Comparison of ENCODE assay signal across 13 cellular contexts in genomic region chr2:223860809-223861738, GRCh38. TPM values are rescaled to one million over a fixed set of nuclear protein-coding genes. Genes with fewer than 3 reads are reported as not detected.
DNase-seq lines count a peak whose midpoint lies in the region; ATAC-seq and TF ChIP-seq lines count a peak whose summit lies in the region.
"Had no signal": no experiment of that assay in that cellular context is flagged by ENCODE, and none has a peak within 500 bp of the region (broad histone marks: within the 10 kb centered on the region; RNA-seq: fewer than 3 reads in every experiment).

No MANE protein-coding gene starts in this region.

- no peak for ATAC-seq in HG03039 (IDR thresholded peaks at IDR 0.05; ENCODE audit: unreplicated experiment)
- ATAC-seq: Right ventricle myocardium inferior had no signal

- in situ Hi-C loops in Caki2 (cut with HindIII; ENCODE audit: low pct_unique_long_range_greater_than_20kb, low sequenced_read_pairs): no loop called here

- H3K79me2 ChIP-seq in PC-9 (ENCODE audit: low read depth): no peaks in the 10 kb centered on the region

- peak; percentile 67 for TF ChIP-seq CTCF in PC-9 (conservative IDR thresholded peaks at IDR 0.05)
- TF ChIP-seq CTCF in epithelial cell of esophagus (IDR thresholded peaks at IDR 0.05; ENCODE audit: insufficient read depth, low read depth, low read length, missing control alignments): no peak

- intact Hi-C loops in PC-9 (cut with micrococcal nuclease; ENCODE audit: unreplicated experiment): loop anchor here (1.0 to 10.0 kb wide), 11 partner anchors 15 to 888 kb away; partner anchors contain the start of genes AP1S3 and MRPL44

- H3F3A ChIP-seq in PC-9 (ENCODE audit: insufficient read depth, low read depth): peaks cover 38% of the 10 kb centered on the region

- no peak overlapping the region; the same call in 1 of the 2 replicates for H3K4me3 ChIP-seq in PC-9
- H3K4me3 ChIP-seq in epithelial cell of esophagus (ENCODE audit: low read length): no peak overlapping the region
- H3K4me3 ChIP-seq in mucosa of stomach (ENCODE audit: low read length): peak overlapping the region; percentile 10
- H3K4me3 ChIP-seq: coronary artery, thoracic aorta had no signal

- H4K20me1 ChIP-seq in PC-9 (ENCODE audit: insufficient read depth): no peaks in the 10 kb centered on the region

- POLR2A ChIA-PET in PC-9 (lab: Charles Lee; ENCODE audit: unreplicated experiment): interaction anchor here (0.5 to 0.9 kb wide), 11 partner anchors 14 to 1876 kb away, joined by 3 to 9 read pairs (median 4); no protein-coding TSS in a partner anchor

- no peak overlapping the region for H2AFZ ChIP-seq in PC-9

- H3K9me3 ChIP-seq in PC-9 (ENCODE audit: insufficient read depth, low read depth): no peaks in the 10 kb centered on the region
- H3K9me3 ChIP-seq in mucosa of stomach (ENCODE audit: control insufficient read depth, low read length): no peaks in the 10 kb centered on the region
- H3K9me3 ChIP-seq: thoracic aorta had no signal

- no peaks in the 10 kb centered on the region for H3K9me2 ChIP-seq in PC-9 (ENCODE audit: insufficient read depth)

- peak overlapping the region; percentile 52 for H3K4me2 ChIP-seq in PC-9

- H3K4me1 ChIP-seq in PC-9 (replicated peaks; ENCODE audit: insufficient read depth): peaks cover 51% of the 10 kb centered on the region
- H3K4me1 ChIP-seq in mucosa of stomach (ENCODE audit: control insufficient read depth, insufficient read depth, low read length): peaks cover 42% of the 10 kb centered on the region

- H3K27me3 ChIP-seq in PC-9 (ENCODE audit: insufficient read depth, low read depth): no peaks in the 10 kb centered on the region
- H3K27me3 ChIP-seq in mucosa of stomach (ENCODE audit: control insufficient read depth, insufficient read depth, low read length): no peaks in the 10 kb centered on the region

- H3K27ac ChIP-seq in PC-9: peak overlapping the region; percentile 85
- H3K27ac ChIP-seq: coronary artery, thoracic aorta had no signal

- CTCF ChIA-PET in PC-9 (lab: Charles Lee): interaction anchor here (0.5 to 1.2 kb wide), 8 partner anchors 13 to 915 kb away, joined by 3 to 9 read pairs (median 3); no protein-coding TSS in a partner anchor

- BruUV-seq in PC-9 (replicated peaks; lab: Mats Ljungman, UMichigan): TSS peak; percentile 37

- H3K9ac ChIP-seq in mucosa of stomach (ENCODE audit: low read length): peak overlapping the region; percentile 47

- H3K36me3 ChIP-seq in PC-9 (ENCODE audit: low read depth) (no peaks in the 10 kb centered on the region), mucosa of stomach (ENCODE audit: control insufficient read depth, insufficient read depth, low read length) (no peaks in the 10 kb centered on the region)
- H3K36me3 ChIP-seq: thoracic aorta had no signal

- DNase-seq in Caki2 (ENCODE audit: low read depth) (peak; percentile 86), PC-9 (peak; percentile 92 to 98), epithelial cell of esophagus (ENCODE audit: low read depth) (peak; percentile 90), NCI-H2171 treated with DMSO at 0.1 percent for 48 hours (lab: John Stamatoyannopoulos, UW) (no peak), NCI-H510A treated with DMSO at 0.1 percent for 48 hours (lab: John Stamatoyannopoulos, UW) (no peak)
- DNase-seq in activated T-cell treated with anti-CD3 and anti-CD28 coated beads, Interleukin-2, amount 50 U/mL, for 48 hours: no peak
- DNase-seq: NCI-H1105; stimulated activated CD4-positive, alpha-beta T cell treated with anti-CD3 and anti-CD28 coated beads, Interleukin-15, amount 100 ng/mL, for 24 hours had no signal

RNA-seq across cellular contexts. Expression of gene AP1S3, which starts 23.7 kb away (rescaled TPM):
- 43.9 and 52.9 TPM in 2 replicates for total RNA-seq in Caki2 (2014; rRNA removed; shearing (Covaris generic); ENCODE audit: low replicate concordance)
- 61.3 and 73.3 TPM in 2 replicates for total RNA-seq in PC-9 (2021)

Comparison
In these comparisons a context has a peak if more than half of its experiments do, and no peak if none do; other contexts are left out.
1. DNase-seq: peak in Caki2 (single experiment), PC-9 (2 of 2) and epithelial cell of esophagus (single experiment); none in activated T-cell treated with anti-CD3 and anti-CD28 coated beads, Interleukin-2, amount 50 U/mL, for 48 hours (0 of 2), NCI-H2171 treated with DMSO at 0.1 percent for 48 hours (single experiment) and NCI-H510A treated with DMSO at 0.1 percent for 48 hours (single experiment).